In genomic region chr11:134068829-134069425, GRCh38 we compare ENCODE assay signal across 8 cellular contexts. TPM values are rescaled to one million over a fixed set of nuclear protein-coding genes. Genes with fewer than 3 reads are reported as not detected.
DNase-seq lines count a peak whose midpoint lies in the region; ATAC-seq and TF ChIP-seq lines count a peak whose summit lies in the region.

Gene JAM3, plus strand, starts transcription at chr11:134069072. Its CDS starts 12 bp downstream, at chr11:134069084.

- DNase-seq in 8988T, result peak; percentile 97
- DNase-seq in NCI-H460 (ENCODE audit: extremely low read depth, low read depth), result peak; percentile 77
- DNase-seq in activated CD8-positive, alpha-beta memory T cell treated with anti-CD3 and anti-CD28 coated beads for 24 hours, result peak; percentile 98
- peak; percentile 94 for DNase-seq in effector CD4-positive, alpha-beta T cell
- peak; percentile 84 to 98 for DNase-seq in lower leg skin (ENCODE audit: low spot score in 2 of 2)
- DNase-seq in stimulated activated CD4-positive, alpha-beta T cell treated with anti-CD3 and anti-CD28 coated beads, Interleukin-4, amount 100 ng/mL, for 1 hour, result peak; percentile 97

- no peak for TF ChIP-seq CTCF in lower leg skin (IDR thresholded peaks at IDR 0.05)

- peak within 1 kb of the TSS; percentile 58 for H3K4me3 ChIP-seq in lower leg skin (ENCODE audit: low read depth, poor library complexity, severe bottlenecking)

- 0 to 1% methylated on average over 37 to 45 of the region's 57 CpGs for WGBS in lower leg skin, 2 donors

- ATAC-seq in GM18870 (IDR thresholded peaks at IDR 0.05; ENCODE audit: unreplicated experiment) (peak; percentile 62), HG03159 (IDR thresholded peaks at IDR 0.05; ENCODE audit: unreplicated experiment) (peak; percentile 96)

- intact Hi-C loops in lower leg skin (cut with DNase I; ENCODE audit: low total_unique reads), result no loop called here

- TF ChIP-seq POLR2A in lower leg skin (IDR thresholded peaks at IDR 0.05), result no peak

RNA-seq across cellular contexts. Expression of gene JAM3, which starts in this region (rescaled TPM):
- total RNA-seq in NCI-H460 (2014; rRNA removed; shearing (Covaris generic)), result 11.3 and 11.6 TPM in 2 replicates
- polyA plus RNA-seq in NCI-H460 (2014; cell fraction: nucleus; rRNA removed), result 9.3 and 18.6 TPM in 2 replicates
- total RNA-seq in lower leg skin, result 10 to 100 TPM; 12.8 to 22.4 (median 15.1) TPM

Comparison
In these comparisons a context has a peak if more than half of its experiments do, and no peak if none do; other contexts are left out.
1. Peak in every context shown above with its lines: DNase-seq, ATAC-seq and H3K4me3 ChIP-seq.